In the genomic region with DNA sequence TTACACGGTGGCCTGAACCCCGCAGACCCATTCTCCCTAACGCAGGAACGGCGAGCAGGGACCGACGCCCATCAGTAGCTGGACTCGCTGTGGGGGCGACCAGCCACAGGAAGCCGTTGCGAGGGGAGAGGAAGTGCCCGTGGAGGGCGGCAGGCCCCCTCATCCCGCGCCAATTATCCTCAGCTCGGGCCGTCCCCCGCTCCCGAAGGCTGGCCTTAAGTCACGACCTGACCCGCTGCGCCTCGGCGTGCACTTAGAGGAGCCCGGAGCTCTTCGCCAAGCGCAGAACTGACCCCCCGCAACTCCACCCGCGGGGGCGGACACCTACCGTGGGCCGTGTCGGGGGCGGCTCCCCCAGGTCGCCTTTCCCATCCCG, we compare ENCODE assay signal across 8 cellular contexts. TPM values are rescaled to one million over a fixed set of nuclear protein-coding genes. Genes with fewer than 3 reads are reported as not detected.
DNase-seq lines count a peak whose midpoint lies in the region; ATAC-seq and TF ChIP-seq lines count a peak whose summit lies in the region.

No MANE protein-coding gene starts in this region.

- no peaks in the 10 kb centered on the region for H3K9me3 Mint-ChIP-seq in central memory CD8-positive, alpha-beta T cell

- peak overlapping the region; percentile 75 for H3K27ac Mint-ChIP-seq in central memory CD8-positive, alpha-beta T cell (ENCODE audit: low read depth)

- no peak for TF ChIP-seq RAD21 in Ishikawa (IDR thresholded peaks at IDR 0.05; ENCODE audit: low read depth)

- DNase-seq in central memory CD8-positive, alpha-beta T cell (ENCODE audit: low spot score in 2 of 2): no peak
- DNase-seq in activated effector memory CD4-positive, alpha-beta T cell treated with anti-CD3 and anti-CD28 coated beads, Interleukin-2, amount 50 U/mL, for 16 hours: no peak
- no peak for DNase-seq in effector CD8-positive, alpha-beta T cell (lab: John Stamatoyannopoulos, UW)

- ATAC-seq in GM19395 (IDR thresholded peaks at IDR 0.05; ENCODE audit: unreplicated experiment): peak; percentile 13
- peak; percentile 19 for ATAC-seq in central memory CD8-positive, alpha-beta T cell (replicated peaks; ENCODE audit: extremely low read depth, poor library complexity, severe bottlenecking)
- ATAC-seq in HG03280 (IDR thresholded peaks at IDR 0.05; ENCODE audit: unreplicated experiment): no peak

- peak overlapping the region; percentile 55; the same call in 1 of the 2 replicates for H3K27ac ChIP-seq in ACC112 (ENCODE audit: low read depth, low read length)

- H2AFZ ChIP-seq in ACC112 (ENCODE audit: low read length, unreplicated experiment): peak overlapping the region; percentile 53

- no peaks in the 10 kb centered on the region for H3K27me3 Mint-ChIP-seq in central memory CD8-positive, alpha-beta T cell

- H3K4me1 Mint-ChIP-seq in central memory CD8-positive, alpha-beta T cell: peaks cover 37% of the 10 kb centered on the region

- no peak for TF ChIP-seq EP300 in Ishikawa (IDR thresholded peaks at IDR 0.05; ENCODE audit: borderline replicate concordance)

- peak overlapping the region; percentile 94 for H3K4me3 Mint-ChIP-seq in central memory CD8-positive, alpha-beta T cell

- H3K27me3 ChIP-seq in ACC112 (ENCODE audit: insufficient read depth, low read length) (no peaks in the 10 kb centered on the region), mononuclear cell (ENCODE audit: insufficient read depth, low read length) (no peaks in the 10 kb centered on the region)

- peaks cover 16% of the 10 kb centered on the region; the same call in 1 of the 2 replicates for H3K36me3 ChIP-seq in ACC112 (ENCODE audit: insufficient read depth, low read length)

- H3K9me3 ChIP-seq in mononuclear cell (ENCODE audit: low read depth, low read length): no peaks in the 10 kb centered on the region

- H3K4me3 ChIP-seq in ACC112 (ENCODE audit: low read depth, low read length): peak overlapping the region; percentile 93
- peak overlapping the region; percentile 78 for H3K4me3 ChIP-seq in mononuclear cell (ENCODE audit: low read length)

- peaks cover 14% of the 10 kb centered on the region for H3K4me1 ChIP-seq in ACC112 (ENCODE audit: control insufficient read depth, insufficient read depth, low read length, unreplicated experiment)
- H3K4me1 ChIP-seq in mononuclear cell (ENCODE audit: insufficient read depth, low read length): peaks cover 26% of the 10 kb centered on the region

- H3K79me2 ChIP-seq in ACC112 (ENCODE audit: control insufficient read depth, insufficient read depth, low read length, unreplicated experiment): peaks cover 57% of the 10 kb centered on the region

- peaks cover 26% of the 10 kb centered on the region for H3K36me3 Mint-ChIP-seq in central memory CD8-positive, alpha-beta T cell (ENCODE audit: insufficient read depth)

TF ChIP-seq in Ishikawa, 13 proteins besides CTCF, POLR2A, EP300 and RAD21:
- TF ChIP-seq CREB1 (IDR thresholded peaks at IDR 0.05; ENCODE audit: low read depth) (no peak), TAF1 (IDR thresholded peaks at IDR 0.05; ENCODE audit: low read depth) (no peak), FOXM1 (IDR thresholded peaks at IDR 0.05; ENCODE audit: borderline replicate concordance, low read depth) (no peak), EGR1 (IDR thresholded peaks at IDR 0.05) (peak; percentile 67; the same call in 1 of the 2 replicates)
- TF ChIP-seq, protein P1, sequence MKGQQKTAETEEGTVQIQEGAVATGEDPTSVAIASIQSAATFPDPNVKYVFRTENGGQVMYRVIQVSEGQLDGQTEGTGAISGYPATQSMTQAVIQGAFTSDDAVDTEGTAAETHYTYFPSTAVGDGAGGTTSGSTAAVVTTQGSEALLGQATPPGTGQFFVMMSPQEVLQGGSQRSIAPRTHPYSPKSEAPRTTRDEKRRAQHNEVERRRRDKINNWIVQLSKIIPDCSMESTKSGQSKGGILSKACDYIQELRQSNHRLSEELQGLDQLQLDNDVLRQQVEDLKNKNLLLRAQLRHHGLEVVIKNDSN (IDR thresholded peaks at IDR 0.05): no peak
TF ChIP-seq in Ishikawa: peak in this region for 1.

RNA-seq across cellular contexts. Expression of gene ARL16, which starts 0.4 kb away (rescaled TPM):
- 15.5 TPM for total RNA-seq in mononuclear cell

RNA-seq across cellular contexts. Expression of gene HGS, which starts 0.6 kb away (rescaled TPM):
- 57.0 TPM for total RNA-seq in mononuclear cell

RNA-seq across cellular contexts. Expression of gene CCDC137, which starts 16.7 kb away (rescaled TPM):
- 4.4 TPM for total RNA-seq in mononuclear cell

RNA-seq across cellular contexts. Expression of gene OXLD1, which starts 16.8 kb away (rescaled TPM):
- 19.3 TPM for total RNA-seq in mononuclear cell

RNA-seq across cellular contexts. Expression of gene MRPL12, which starts 20.0 kb away (rescaled TPM):
- total RNA-seq in mononuclear cell: 3.7 TPM
